ENCODE assay signal across 34 cellular contexts in the genomic region with DNA sequence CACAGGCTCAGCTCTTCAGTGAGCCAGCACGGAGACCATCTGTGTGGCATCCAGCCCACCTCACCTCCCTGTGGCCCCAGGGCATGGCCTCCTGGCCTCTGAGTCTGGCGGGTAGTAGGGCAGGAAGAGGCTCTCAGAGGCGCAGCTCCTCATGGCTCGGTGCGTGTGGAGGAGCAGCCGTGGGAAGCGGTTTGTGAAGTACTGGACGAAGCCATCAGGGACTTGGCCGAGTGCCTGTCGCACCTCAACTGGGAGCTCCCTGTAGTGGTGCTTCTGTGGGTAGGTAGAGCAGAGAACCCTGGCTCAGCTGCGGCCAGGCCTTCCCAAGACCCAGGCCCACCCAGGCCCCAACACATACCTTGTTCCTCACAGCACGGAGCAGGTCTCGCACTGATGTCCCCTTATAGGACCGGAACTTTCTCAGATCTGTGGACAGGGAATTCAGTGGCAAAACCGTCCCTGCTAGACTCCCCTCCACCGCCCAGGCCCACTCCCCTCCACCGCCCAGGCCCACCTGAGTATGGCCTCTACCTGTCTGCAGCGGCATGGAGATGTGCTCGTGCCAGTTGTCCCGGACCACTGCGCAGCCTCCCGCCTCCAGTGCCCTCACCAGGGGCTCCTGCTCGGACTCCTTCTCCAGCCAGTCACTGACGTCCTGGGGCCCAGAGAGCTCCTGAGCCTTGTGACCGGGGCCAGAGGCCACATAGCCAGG. TPM values are rescaled to one million over a fixed set of nuclear protein-coding genes. Genes with fewer than 3 reads are reported as not detected.
"Had no signal": no experiment of that assay in that cellular context is flagged by ENCODE, and none has a peak within 500 bp of the region (broad histone marks: within the 10 kb centered on the region; RNA-seq: fewer than 3 reads in every experiment).

No MANE protein-coding gene starts in this region.

- DNase-seq: activated CD4-positive, alpha-beta T cell treated with anti-CD3 and anti-CD28 coated beads for 36 hours; activated CD4-positive, CD25-positive, alpha-beta regulatory T cell; activated CD8-positive, alpha-beta memory T cell treated with anti-CD3 and anti-CD28 coated beads, Interleukin-2, amount 10 ng/mL, durations not matched to agents 7 days and 5 days; activated CD8-positive, alpha-beta T cell treated with anti-CD3 and anti-CD28 coated beads, Interleukin-2, amount 10 ng/mL, durations not matched to agents 7 days and 5 days; activated naive CD4-positive, alpha-beta T cell; activated T-cell treated with anti-CD3 and anti-CD28 coated beads, Interleukin-2, amount 50 U/mL, for 48 hours; body of pancreas; dermis blood vessel endothelial cell; effector CD4-positive, alpha-beta T cell; hippocampal formation; left cardiac atrium; left ventricle myocardium superior; mucosa of descending colon; ovary; sigmoid colon; small intestine; stimulated activated CD4-positive, alpha-beta T cell treated with anti-CD3 and anti-CD28 coated beads, Interleukin-1b, Interleukin-23, amount 100 ng/mL, for 48 hours; stimulated activated CD4-positive, alpha-beta T cell treated with anti-CD3 and anti-CD28 coated beads, Interleukin-4, amount 100 ng/mL, for 4 hours; stimulated activated CD8-positive, alpha-beta memory T cell treated with anti-CD3 and anti-CD28 coated beads, Interleukin-4, amount 100 ng/mL, for 48 hours had no signal

- H3K4me1 ChIP-seq: body of pancreas, suprapubic skin had no signal

- H3K9me3 Mint-ChIP-seq: activated naive CD4-positive, alpha-beta T cell treated with anti-CD3 and anti-CD28 coated beads, Interleukin-2, amount 50 U/mL, for 72 hours; activated T-helper 2 cell treated with anti-CD3 and anti-CD28 coated beads, Interferon-gamma antibody, Interleukin-2, Interleukin-4, amounts not matched to agents 10 μg/mL and 5 μg/mL and 100 μg/mL, durations not matched to agents 14 hours and 24 hours and 36 hours; nephron; stimulated activated memory B cell treated with anti-CD40 and anti-IgM and Interleukin-4, amounts not matched to agents 10 μg/mL and 1 μg/mL and 100 μg/mL, for 72 hours had no signal

- ATAC-seq: activated CD4-positive, alpha-beta T cell treated with anti-CD3 and anti-CD28 coated beads for 36 hours; activated CD8-positive, alpha-beta memory T cell treated with anti-CD3 and anti-CD28 coated beads, Interleukin-2, amount 10 ng/mL, durations not matched to agents 7 days and 5 days; activated CD8-positive, alpha-beta T cell treated with anti-CD3 and anti-CD28 coated beads, Interleukin-2, amount 10 ng/mL, durations not matched to agents 7 days and 5 days; body of pancreas; left cardiac atrium; left ventricle myocardium superior; mucosa of descending colon; stimulated activated memory B cell treated with anti-CD40 and anti-IgM and Interleukin-4, amounts not matched to agents 10 μg/mL and 1 μg/mL and 100 μg/mL, for 72 hours had no signal

- H3K4me3 Mint-ChIP-seq: activated CD4-positive, alpha-beta T cell treated with anti-CD3 and anti-CD28 coated beads for 36 hours; activated CD8-positive, alpha-beta memory T cell treated with anti-CD3 and anti-CD28 coated beads, Interleukin-2, amount 10 ng/mL, durations not matched to agents 7 days and 5 days; activated CD8-positive, alpha-beta T cell treated with anti-CD3 and anti-CD28 coated beads, Interleukin-2, amount 10 ng/mL, durations not matched to agents 7 days and 5 days; nephron; stimulated activated memory B cell treated with anti-CD40 and anti-IgM and Interleukin-4, amounts not matched to agents 10 μg/mL and 1 μg/mL and 100 μg/mL, for 72 hours had no signal

- H3K27me3 ChIP-seq: body of pancreas, ovary, sigmoid colon, suprapubic skin, tibial nerve had no signal

- FAIRE-seq: colon, endometrium, keratinocyte, small intestine had no signal

- H3K27ac Mint-ChIP-seq: activated CD4-positive, alpha-beta T cell treated with anti-CD3 and anti-CD28 coated beads for 36 hours; activated CD8-positive, alpha-beta memory T cell treated with anti-CD3 and anti-CD28 coated beads, Interleukin-2, amount 10 ng/mL, durations not matched to agents 7 days and 5 days; activated CD8-positive, alpha-beta T cell treated with anti-CD3 and anti-CD28 coated beads, Interleukin-2, amount 10 ng/mL, durations not matched to agents 7 days and 5 days; activated T-helper 2 cell treated with anti-CD3 and anti-CD28 coated beads, Interferon-gamma antibody, Interleukin-2, Interleukin-4, amounts not matched to agents 10 μg/mL and 5 μg/mL and 100 μg/mL, durations not matched to agents 14 hours and 24 hours and 36 hours; nephron; progenitor cell of endocrine pancreas; stimulated activated memory B cell treated with anti-CD40 and anti-IgM and Interleukin-4, amounts not matched to agents 10 μg/mL and 1 μg/mL and 100 μg/mL, for 72 hours had no signal

- H3K9me3 ChIP-seq: body of pancreas, mucosa of descending colon, neutrophil, ovary, sigmoid colon, suprapubic skin, tibial nerve had no signal

- H3K27me3 Mint-ChIP-seq: activated CD4-positive, alpha-beta T cell treated with anti-CD3 and anti-CD28 coated beads for 36 hours; activated CD8-positive, alpha-beta memory T cell treated with anti-CD3 and anti-CD28 coated beads, Interleukin-2, amount 10 ng/mL, durations not matched to agents 7 days and 5 days; progenitor cell of endocrine pancreas had no signal

- H3K4me3 ChIP-seq: body of pancreas, mucosa of descending colon, ovary, sigmoid colon, suprapubic skin, tibial nerve had no signal

- H3K4me1 Mint-ChIP-seq: nephron had no signal

- H3K27ac ChIP-seq: body of pancreas, epithelial cell of prostate, neutrophil, ovary, sigmoid colon, suprapubic skin, tibial nerve had no signal

RNA-seq across cellular contexts. Expression of gene ERN2, which starts 22.1 kb away (rescaled TPM):
- total RNA-seq: activated CD4-positive, alpha-beta T cell treated with anti-CD3 and anti-CD28 coated beads for 36 hours; activated CD8-positive, alpha-beta memory T cell treated with anti-CD3 and anti-CD28 coated beads, Interleukin-2, amount 10 ng/mL, durations not matched to agents 7 days and 5 days; activated CD8-positive, alpha-beta T cell treated with anti-CD3 and anti-CD28 coated beads, Interleukin-2, amount 10 ng/mL, durations not matched to agents 7 days and 5 days; activated naive CD4-positive, alpha-beta T cell treated with anti-CD3 and anti-CD28 coated beads, Interleukin-2, amount 50 U/mL, for 72 hours; activated T-helper 2 cell treated with anti-CD3 and anti-CD28 coated beads, Interferon-gamma antibody, Interleukin-2, Interleukin-4, amounts not matched to agents 10 μg/mL and 5 μg/mL and 100 μg/mL, durations not matched to agents 14 hours and 24 hours and 36 hours; dermis blood vessel endothelial cell; left ventricle myocardium superior; lung microvascular endothelial cell; myocyte; T-helper 2 cell treated with Interferon-gamma antibody and Interleukin-4, amounts not matched to agents 100 ng/mL and 5 ng/mL, for 36 hours; tibial nerve had no signal
- polyA plus RNA-seq: keratinocyte, ovary had no signal
